In the genomic region with DNA sequence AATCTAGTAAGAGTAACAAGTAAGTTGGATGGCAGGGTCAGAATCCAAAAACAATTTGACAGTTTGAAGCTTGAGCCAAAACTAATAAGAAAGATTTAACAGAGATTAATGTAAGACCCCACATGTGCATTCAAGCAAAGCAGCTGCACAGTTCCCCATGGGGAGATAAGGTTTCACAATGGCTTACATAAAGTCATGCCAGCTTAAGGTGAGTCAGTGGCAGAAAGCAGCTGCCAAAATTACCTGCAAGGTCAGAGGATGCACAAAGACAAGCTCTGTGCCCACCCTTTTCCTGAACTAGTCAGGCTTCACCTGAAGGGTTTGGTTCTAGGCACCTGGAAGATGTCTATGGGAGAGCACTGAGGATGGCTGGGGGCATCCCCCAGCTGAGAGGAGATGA, we compare ENCODE assay signal across 21 cellular contexts. TPM values are rescaled to one million over a fixed set of nuclear protein-coding genes. Genes with fewer than 3 reads are reported as not detected.
DNase-seq lines count a peak whose midpoint lies in the region; ATAC-seq and TF ChIP-seq lines count a peak whose summit lies in the region.
"Had no signal": no experiment of that assay in that cellular context is flagged by ENCODE, and none has a peak within 500 bp of the region (broad histone marks: within the 10 kb centered on the region; RNA-seq: fewer than 3 reads in every experiment).

No MANE protein-coding gene starts in this region.

- peaks cover 49% of the 10 kb centered on the region for H3K4me1 ChIP-seq in Karpas-422 (ENCODE audit: low read length)
- H3K4me1 ChIP-seq in right cardiac atrium (ENCODE audit: control insufficient read depth, insufficient read depth, low read length): no peaks in the 10 kb centered on the region
- H3K4me1 ChIP-seq: Caco-2, Peyer's patch had no signal

- no peaks in the 10 kb centered on the region for H3K79me2 ChIP-seq in Karpas-422 (ENCODE audit: low read length)

- no peaks in the 10 kb centered on the region for H3K4me1 Mint-ChIP-seq in activated CD4-positive, alpha-beta T cell treated with anti-CD3 and anti-CD28 coated beads for 36 hours
- H3K4me1 Mint-ChIP-seq: T-cell had no signal

- no peaks in the 10 kb centered on the region for H3K9me3 Mint-ChIP-seq in activated CD4-positive, alpha-beta T cell treated with anti-CD3 and anti-CD28 coated beads for 36 hours (ENCODE audit: low read depth)
- H3K9me3 Mint-ChIP-seq: T-cell had no signal

- no peak for TF ChIP-seq CTCF in epithelial cell of esophagus (IDR thresholded peaks at IDR 0.05; ENCODE audit: insufficient read depth, low read depth, low read length, missing control alignments)

- H3K4me3 ChIP-seq in Karpas-422 (ENCODE audit: low read length) (peak overlapping the region; percentile 8; the same call in 1 of the 2 replicates), epithelial cell of esophagus (ENCODE audit: low read length) (no peak overlapping the region), right cardiac atrium (ENCODE audit: low read length) (no peak overlapping the region)
- H3K4me3 ChIP-seq: GM23248, Peyer's patch, SK-N-MC had no signal

- no peak for ATAC-seq in activated CD4-positive, alpha-beta T cell treated with anti-CD3 and anti-CD28 coated beads for 36 hours
- ATAC-seq in right cardiac atrium: no peak
- ATAC-seq: T-cell had no signal

- no peak overlapping the region for H3K9ac ChIP-seq in Karpas-422 (ENCODE audit: low read length)
- H3K9ac ChIP-seq: GM23248 had no signal

- H3K4me2 ChIP-seq in Karpas-422 (ENCODE audit: low read depth, low read length, poor library complexity, severe bottlenecking): peak overlapping the region; percentile 46

- H3K9me3 ChIP-seq in Karpas-422 (ENCODE audit: low read length): no peaks in the 10 kb centered on the region
- peaks cover 2% of the 10 kb centered on the region for H3K9me3 ChIP-seq in right cardiac atrium (ENCODE audit: control insufficient read depth, low read length)
- H3K9me3 ChIP-seq: Caco-2, Peyer's patch had no signal

- H3K9me2 ChIP-seq in Karpas-422 (replicated peaks; ENCODE audit: insufficient read depth, low read length): no peaks in the 10 kb centered on the region

- H3K27me3 ChIP-seq in Karpas-422 (ENCODE audit: low read length) (no peaks in the 10 kb centered on the region), right cardiac atrium (ENCODE audit: control insufficient read depth, insufficient read depth) (no peaks in the 10 kb centered on the region)
- H3K27me3 ChIP-seq: Peyer's patch had no signal

- DNase-seq in NCI-H748 (lab: John Stamatoyannopoulos, UW; ENCODE audit: unreplicated experiment) (peak; percentile 21), NCI-H748 treated with DMSO at 0.1 percent for 48 hours (lab: John Stamatoyannopoulos, UW) (no peak), Karpas-422 (peak; percentile 89), NCI-H2196 treated with DMSO at 0.1 percent for 48 hours (lab: John Stamatoyannopoulos, UW; ENCODE audit: unreplicated experiment) (peak; percentile 60), epithelial cell of esophagus (ENCODE audit: low read depth) (peak; percentile 75), globus pallidus (ENCODE audit: low spot score) (no peak), right cardiac atrium (no peak)
- no peak for DNase-seq in activated CD4-positive, alpha-beta T cell treated with anti-CD3 and anti-CD28 coated beads for 36 hours
- DNase-seq: Caco-2, DND-41, GM23248, HCEC 1CT, IMR-90, NCI-H774, Peyer's patch, Right ventricle myocardium superior, T-cell, T-helper 9 cell had no signal

- H3K36me3 Mint-ChIP-seq in activated CD4-positive, alpha-beta T cell treated with anti-CD3 and anti-CD28 coated beads for 36 hours (ENCODE audit: low read depth): no peaks in the 10 kb centered on the region
- H3K36me3 Mint-ChIP-seq: T-cell had no signal

- H2AFZ ChIP-seq in Karpas-422 (ENCODE audit: low read length): no peak overlapping the region
- H2AFZ ChIP-seq: GM23248 had no signal

- H3K27ac ChIP-seq in Karpas-422 (ENCODE audit: low read length) (0 out of 2 replicates have a peak overlapping the region, but pooled peaks have one; percentile 2), right cardiac atrium (ENCODE audit: low read length) (no peak overlapping the region)
- H3K27ac ChIP-seq: GM23248, Peyer's patch, SK-N-MC had no signal

- H3K36me3 ChIP-seq in Karpas-422 (ENCODE audit: insufficient read depth, low read length): no peaks in the 10 kb centered on the region
- H3K36me3 ChIP-seq: Peyer's patch had no signal

- H3K4me3 Mint-ChIP-seq in activated CD4-positive, alpha-beta T cell treated with anti-CD3 and anti-CD28 coated beads for 36 hours: no peak overlapping the region
- H3K4me3 Mint-ChIP-seq: T-cell had no signal

- peaks cover 8% of the 10 kb centered on the region; the same call in 1 of the 2 replicates for H4K20me1 ChIP-seq in Karpas-422 (ENCODE audit: insufficient read depth, low read depth, low read length)

- CTCF ChIA-PET in activated CD4-positive, alpha-beta T cell treated with anti-CD3 and anti-CD28 coated beads for 36 hours (lab: Charles Lee): interaction anchor here (0.7 kb wide), 1 partner anchor 106 kb away, joined by 4 read pairs; no protein-coding TSS in a partner anchor

- H3K27ac Mint-ChIP-seq in activated CD4-positive, alpha-beta T cell treated with anti-CD3 and anti-CD28 coated beads for 36 hours: no peak overlapping the region
- H3K27ac Mint-ChIP-seq: T-cell had no signal

- intact Hi-C loops in activated CD4-positive, alpha-beta T cell treated with anti-CD3 and anti-CD28 coated beads for 36 hours (cut with DNase I, micrococcal nuclease): no loop called here
- intact Hi-C loops in right cardiac atrium (cut with DNase I): no loop called here

- no peaks in the 10 kb centered on the region for H3K27me3 Mint-ChIP-seq in activated CD4-positive, alpha-beta T cell treated with anti-CD3 and anti-CD28 coated beads for 36 hours

- POLR2A ChIA-PET in activated CD4-positive, alpha-beta T cell treated with anti-CD3 and anti-CD28 coated beads for 36 hours (lab: Charles Lee): no interaction called here

RNA-seq across cellular contexts. Expression of a gene that starts 36.6 kb away (rescaled TPM):
- not detected in 2 replicates for total RNA-seq in Karpas-422 (2014; rRNA removed; shearing (Covaris generic); ENCODE audit: low replicate concordance)
- total RNA-seq in activated CD4-positive, alpha-beta T cell treated with anti-CD3 and anti-CD28 coated beads for 36 hours: not detected
- total RNA-seq in right cardiac atrium: not detected
- not detected for polyA plus RNA-seq in right cardiac atrium
- total RNA-seq: Caco-2, GM23248, HT1080, IMR-90, LHCN-M2, Peyer's patch, Right ventricle myocardium superior, T-cell had no signal
- polyA plus RNA-seq: GM23248, IMR-90 had no signal

RNA-seq across cellular contexts. Expression of a gene that starts 37.2 kb away (rescaled TPM):
- not detected in 2 replicates for total RNA-seq in Karpas-422 (2014; rRNA removed; shearing (Covaris generic); ENCODE audit: low replicate concordance)
- not detected for total RNA-seq in activated CD4-positive, alpha-beta T cell treated with anti-CD3 and anti-CD28 coated beads for 36 hours
- not detected for total RNA-seq in right cardiac atrium
- not detected for polyA plus RNA-seq in right cardiac atrium
- total RNA-seq: Caco-2, GM23248, HT1080, IMR-90, LHCN-M2, Peyer's patch, Right ventricle myocardium superior, T-cell had no signal
- polyA plus RNA-seq: GM23248, IMR-90 had no signal

RNA-seq across cellular contexts. Expression of a gene that starts 56.0 kb away (rescaled TPM):
- not detected in 2 replicates for total RNA-seq in Karpas-422 (2014; rRNA removed; shearing (Covaris generic); ENCODE audit: low replicate concordance)
- total RNA-seq in activated CD4-positive, alpha-beta T cell treated with anti-CD3 and anti-CD28 coated beads for 36 hours: not detected
- not detected for total RNA-seq in right cardiac atrium
- not detected for polyA plus RNA-seq in right cardiac atrium
- total RNA-seq: Caco-2, GM23248, IMR-90, LHCN-M2, Peyer's patch, Right ventricle myocardium superior, T-cell had no signal
- polyA plus RNA-seq: GM23248, IMR-90 had no signal

RNA-seq across cellular contexts. Expression of a gene that starts 59.8 kb away (rescaled TPM):
- total RNA-seq in Karpas-422 (2014; rRNA removed; shearing (Covaris generic); ENCODE audit: low replicate concordance): not detected in 2 replicates
- not detected for total RNA-seq in activated CD4-positive, alpha-beta T cell treated with anti-CD3 and anti-CD28 coated beads for 36 hours
- total RNA-seq in right cardiac atrium: not detected
- not detected for polyA plus RNA-seq in right cardiac atrium
- total RNA-seq: GM23248, HT1080, IMR-90, LHCN-M2, Right ventricle myocardium superior had no signal
- polyA plus RNA-seq: GM23248, IMR-90 had no signal

Comparison
In these comparisons a context has a peak if more than half of its experiments do, and no peak if none do; other contexts are left out.
1. DNase-seq: peak in NCI-H748 (single experiment), Karpas-422 (single experiment), NCI-H2196 treated with DMSO at 0.1 percent for 48 hours (single experiment) and epithelial cell of esophagus (single experiment); none in NCI-H748 treated with DMSO at 0.1 percent for 48 hours (single experiment), activated CD4-positive, alpha-beta T cell treated with anti-CD3 and anti-CD28 coated beads for 36 hours (single experiment), globus pallidus (single experiment) and right cardiac atrium (0 of 3).